In genomic region chr4:143163618-143164017, GRCh38 we compare ENCODE assay signal across 22 cellular contexts. TPM values are rescaled to one million over a fixed set of nuclear protein-coding genes. Genes with fewer than 3 reads are reported as not detected.
DNase-seq lines count a peak whose midpoint lies in the region; ATAC-seq, FAIRE-seq and TF ChIP-seq lines count a peak whose summit lies in the region.
"Had no signal": no experiment of that assay in that cellular context is flagged by ENCODE, and none has a peak within 500 bp of the region (broad histone marks: within the 10 kb centered on the region; RNA-seq: fewer than 3 reads in every experiment).

No MANE protein-coding gene starts in this region.

- H3K4me3 ChIP-seq in MM.1S (ENCODE audit: low read length), result no peak overlapping the region
- H3K4me3 ChIP-seq: BLaER1 had no signal

- no peaks in the 10 kb centered on the region for H3K27me3 ChIP-seq in MM.1S (replicated peaks; ENCODE audit: insufficient read depth, low read length)
- H3K27me3 ChIP-seq: BLaER1 had no signal

- TF ChIP-seq CTCF in MM.1S (IDR thresholded peaks at IDR 0.05; ENCODE audit: low read length), result no peak

- H3K4me1 ChIP-seq in MM.1S (ENCODE audit: low read length), result peaks cover 11% of the 10 kb centered on the region; the same call in 1 of the 2 replicates
- H3K4me1 ChIP-seq: BLaER1 had no signal

- ATAC-seq in GM21360 (IDR thresholded peaks at IDR 0.05; ENCODE audit: unreplicated experiment), result peak; percentile 51
- ATAC-seq: HCT116 had no signal

- no peaks in the 10 kb centered on the region for H3K79me2 ChIP-seq in MM.1S (ENCODE audit: low read length)

- H3K36me3 ChIP-seq in MM.1S (replicated peaks; ENCODE audit: insufficient read depth, low read length), result no peaks in the 10 kb centered on the region
- H3K36me3 ChIP-seq: BLaER1 had no signal

- H3K9me3 ChIP-seq in MM.1S (replicated peaks; ENCODE audit: insufficient read depth, low read length), result no peaks in the 10 kb centered on the region

- no peak overlapping the region for H3K27ac ChIP-seq in MM.1S (ENCODE audit: low read length)
- H3K27ac ChIP-seq: BLaER1, KMS-11 had no signal

- peak; percentile 31 for FAIRE-seq in GM12891 (lab: Jason Lieb, UNC)
- FAIRE-seq: GM12892, GM18507, GM19239 had no signal

- H3F3A ChIP-seq in MM.1S (ENCODE audit: insufficient read depth, low read length), result no peaks in the 10 kb centered on the region

- DNase-seq in GM12891 (ENCODE audit: insufficient read length, low spot score) (no peak), MM.1S (peak; percentile 36), kidney tubule cell (ENCODE audit: low spot score) (peak; percentile 28), T-helper 9 cell (no peak), NCI-H69 (lab: John Stamatoyannopoulos, UW) (no peak), NCI-H510A treated with DMSO at 0.1 percent for 48 hours (lab: John Stamatoyannopoulos, UW) (no peak)
- no peak for DNase-seq in activated T-cell treated with anti-CD3 and anti-CD28 coated beads, Interleukin-2, amount 50 U/mL, for 1 hour
- DNase-seq: 8988T; Calu3; CD4-positive, alpha-beta memory T cell; DMS79 treated with DMSO at 0.1 percent for 48 hours; EL; GOT3; H7; HFFc6 had no signal

- H3K4me2 ChIP-seq in MM.1S (ENCODE audit: low read depth, low read length), result no peak overlapping the region
- H3K4me2 ChIP-seq: BLaER1, KMS-11 had no signal

- H2AFZ ChIP-seq in MM.1S (ENCODE audit: low read length), result no peak overlapping the region

- H3K9ac ChIP-seq in MM.1S (ENCODE audit: low read length), result no peak overlapping the region
- H3K9ac ChIP-seq: BLaER1, KMS-11 had no signal

- no peaks in the 10 kb centered on the region for H3K9me2 ChIP-seq in MM.1S (replicated peaks; ENCODE audit: insufficient read depth, low read length)

- no peak for TF ChIP-seq POLR2A in GM12891 (IDR thresholded peaks at IDR 0.05; ENCODE audit: low read depth, low read length)

- H4K20me1 ChIP-seq in MM.1S (ENCODE audit: insufficient read depth, low read length), result no peaks in the 10 kb centered on the region
- H4K20me1 ChIP-seq: BLaER1 had no signal

TF ChIP-seq in GM12891, 5 proteins besides CTCF, POLR2A, EP300 and RAD21:
- TF ChIP-seq POLR2AphosphoS5 (IDR thresholded peaks at IDR 0.05; ENCODE audit: low read depth, low read length), result no peak
- no peak for TF ChIP-seq POU2F2 (IDR thresholded peaks at IDR 0.05; ENCODE audit: low read depth, low read length)
- TF ChIP-seq TAF1 (IDR thresholded peaks at IDR 0.05; ENCODE audit: low read depth, low read length), result no peak
- TF ChIP-seq PAX5 (IDR thresholded peaks at IDR 0.05; ENCODE audit: insufficient read depth, low read length, severe bottlenecking), result no peak
- no peak for TF ChIP-seq SPI1 (IDR thresholded peaks at IDR 0.05; ENCODE audit: low read depth, low read length)

RNA-seq across cellular contexts. Expression of gene USP38, which starts 21.1 kb away (rescaled TPM):
- polyA plus RNA-seq in GM12891 (2012; ENCODE audit: low read depth, missing spikeins), result 6.5 TPM

Comparison
In these comparisons a context has a peak if more than half of its experiments do, and no peak if none do; other contexts are left out.
1. DNase-seq: peak in MM.1S (single experiment) and kidney tubule cell (single experiment); none in GM12891 (single experiment), T-helper 9 cell (single experiment), activated T-cell treated with anti-CD3 and anti-CD28 coated beads, Interleukin-2, amount 50 U/mL, for 1 hour (single experiment), NCI-H69 (single experiment) and NCI-H510A treated with DMSO at 0.1 percent for 48 hours (single experiment).